ENCODE assay signal across 8 cellular contexts in the genomic region with DNA sequence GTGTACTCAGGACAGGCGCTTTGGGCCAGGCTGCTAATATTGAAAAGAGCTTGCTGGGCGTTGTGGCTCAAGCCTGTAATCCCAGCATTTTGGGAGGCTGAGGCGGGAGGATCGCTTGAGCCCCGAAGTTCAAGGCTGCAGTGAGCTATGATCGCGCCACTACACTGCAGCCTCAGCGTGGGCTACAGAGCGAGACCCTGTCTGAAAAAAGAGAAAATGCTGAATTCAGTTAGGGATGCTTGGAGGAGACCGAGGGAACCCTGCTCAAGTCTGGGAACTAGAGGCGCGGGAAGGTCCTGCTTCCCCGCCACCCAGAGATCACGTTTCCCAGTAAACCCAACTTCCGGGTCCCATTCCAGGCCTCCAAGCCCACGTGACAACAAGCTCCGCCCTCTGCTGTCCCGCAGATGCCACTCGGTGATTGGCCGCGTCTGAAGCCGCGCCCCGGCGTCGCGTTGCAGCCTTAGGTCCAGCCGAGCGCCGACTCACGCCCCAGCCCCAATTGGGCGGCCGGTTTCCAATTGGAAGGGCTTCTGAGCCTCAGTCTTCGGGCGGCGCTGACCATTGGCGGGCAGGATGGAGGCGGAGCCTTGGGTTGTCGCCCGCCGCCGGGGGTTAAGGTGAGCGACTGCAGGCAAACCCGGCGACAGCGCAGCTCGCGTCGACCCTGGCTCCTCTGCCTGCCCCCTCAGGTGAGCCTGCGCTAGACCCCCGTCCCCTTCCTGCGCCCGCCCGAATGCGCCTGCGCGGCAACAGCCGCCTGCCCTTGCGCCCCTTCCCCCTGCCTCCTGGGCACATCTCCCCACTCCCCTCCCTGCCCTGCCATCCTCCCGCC. TPM values are rescaled to one million over a fixed set of nuclear protein-coding genes. Genes with fewer than 3 reads are reported as not detected.
DNase-seq lines count a peak whose midpoint lies in the region; ATAC-seq and TF ChIP-seq lines count a peak whose summit lies in the region.

A gene with protein sequence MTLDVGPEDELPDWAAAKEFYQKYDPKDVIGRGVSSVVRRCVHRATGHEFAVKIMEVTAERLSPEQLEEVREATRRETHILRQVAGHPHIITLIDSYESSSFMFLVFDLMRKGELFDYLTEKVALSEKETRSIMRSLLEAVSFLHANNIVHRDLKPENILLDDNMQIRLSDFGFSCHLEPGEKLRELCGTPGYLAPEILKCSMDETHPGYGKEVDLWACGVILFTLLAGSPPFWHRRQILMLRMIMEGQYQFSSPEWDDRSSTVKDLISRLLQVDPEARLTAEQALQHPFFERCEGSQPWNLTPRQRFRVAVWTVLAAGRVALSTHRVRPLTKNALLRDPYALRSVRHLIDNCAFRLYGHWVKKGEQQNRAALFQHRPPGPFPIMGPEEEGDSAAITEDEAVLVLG (plus strand): TSS at position 627 of the 835 bp plus-strand sequence. CDS start 396 bp downstream, outside the sequence.

- in situ Hi-C loops in GM18951 (cut with MboI; ENCODE audit: low sequenced_read_pairs, unreplicated experiment): no loop called here

- H2AFZ ChIP-seq in smooth muscle cell (ENCODE audit: low read depth): no peak within 1 kb of the TSS

- WGBS in smooth muscle cell (ENCODE audit: low lambda C conversion rate): 12% methylated on average over 33 of the region's 60 CpGs

- H3K4me2 ChIP-seq in smooth muscle cell: peak within 1 kb of the TSS; percentile 96

- H3K4me3 Mint-ChIP-seq in activated B cell treated with CpG ODN at 0.5 μM for 24 hours: peak within 1 kb of the TSS; percentile 91

- peaks cover 24% of the 10 kb centered on the region for H3K4me1 Mint-ChIP-seq in activated B cell treated with CpG ODN at 0.5 μM for 24 hours

- no peak for TF ChIP-seq CTCF in activated B cell treated with CpG ODN at 0.5 μM for 24 hours (IDR thresholded peaks at IDR 0.05)
- no peak for TF ChIP-seq CTCF in smooth muscle cell (IDR thresholded peaks at IDR 0.05; ENCODE audit: borderline replicate concordance, insufficient read depth, poor library complexity, severe bottlenecking)

- H3K9me3 ChIP-seq in smooth muscle cell (replicated peaks; ENCODE audit: low read depth): no peaks in the 10 kb centered on the region

- H3K27ac ChIP-seq in caudate nucleus (ENCODE audit: low read depth, low read length): peak within 1 kb of the TSS; percentile 65
- H3K27ac ChIP-seq in smooth muscle cell (ENCODE audit: low read depth): peak within 1 kb of the TSS; percentile 74

- peak; percentile 95 for ATAC-seq in HG03196 (IDR thresholded peaks at IDR 0.05; ENCODE audit: unreplicated experiment)
- peak; percentile 98 for ATAC-seq in activated B cell treated with CpG ODN at 0.5 μM for 24 hours (ENCODE audit: low read depth)

- peak; percentile 99 for DNase-seq in AG08395 (ENCODE audit: low spot score)
- peak; percentile 100 for DNase-seq in NCI-H345 (lab: John Stamatoyannopoulos, UW)
- DNase-seq in activated B cell treated with CpG ODN at 0.5 μM for 24 hours: peak; percentile 90
- peak; percentile 67 to 99 (median 98) for DNase-seq in caudate nucleus (lab: John Stamatoyannopoulos, UW)
- DNase-seq in iPS-NIHi7 (ENCODE audit: extremely low spot score): peak; percentile 99
- peak; percentile 88 for DNase-seq in smooth muscle cell (lab: John Stamatoyannopoulos, UW; ENCODE audit: unreplicated experiment)

- peak within 1 kb of the TSS; percentile 87 for H3K27ac Mint-ChIP-seq in activated B cell treated with CpG ODN at 0.5 μM for 24 hours

- H3F3A ChIP-seq in smooth muscle cell (ENCODE audit: low read depth): peaks cover 9% of the 10 kb centered on the region

- H3K36me3 Mint-ChIP-seq in activated B cell treated with CpG ODN at 0.5 μM for 24 hours (ENCODE audit: low read depth): peaks cover 46% of the 10 kb centered on the region

- H3K27me3 ChIP-seq in smooth muscle cell (ENCODE audit: low read depth): no peaks in the 10 kb centered on the region

- intact Hi-C loops in activated B cell treated with CpG ODN at 0.5 μM for 24 hours (cut with micrococcal nuclease): loop anchor here (1.0 to 5.0 kb wide), 6 partner anchors 14 to 174 kb away; a partner anchor contains a TSS

- H3K4me3 ChIP-seq in smooth muscle cell: peak within 1 kb of the TSS; percentile 85

- peaks cover 3% of the 10 kb centered on the region for H3K4me1 ChIP-seq in smooth muscle cell (ENCODE audit: low read depth)

- no peaks in the 10 kb centered on the region for H3K9me3 Mint-ChIP-seq in activated B cell treated with CpG ODN at 0.5 μM for 24 hours

- H4K20me1 ChIP-seq in smooth muscle cell (ENCODE audit: low read depth): peaks cover 3% of the 10 kb centered on the region

- peak; percentile 87 for TF ChIP-seq POLR2A in GM18951 (IDR thresholded peaks at IDR 0.05; ENCODE audit: extremely low read depth, insufficient read depth, insufficient read length)

- no peaks in the 10 kb centered on the region for H3K27me3 Mint-ChIP-seq in activated B cell treated with CpG ODN at 0.5 μM for 24 hours

- H3K79me2 ChIP-seq in smooth muscle cell (ENCODE audit: low read depth): peaks cover 18% of the 10 kb centered on the region

- CTCF ChIA-PET in activated B cell treated with CpG ODN at 0.5 μM for 24 hours (lab: Charles Lee): interaction anchor here (1.5 kb wide), 1 partner anchor 67 kb away, joined by 7 read pairs; no protein-coding TSS in a partner anchor

- H3K36me3 ChIP-seq in smooth muscle cell (ENCODE audit: low read depth): peaks cover 8% of the 10 kb centered on the region

- peak within 1 kb of the TSS; percentile 77 for H3K9ac ChIP-seq in smooth muscle cell (ENCODE audit: low read depth)

- POLR2A ChIA-PET in activated B cell treated with CpG ODN at 0.5 μM for 24 hours (lab: Charles Lee): interaction anchor here (0.5 to 2.4 kb wide), 42 partner anchors 12 to 958 kb away, joined by 3 to 19 read pairs (median 4); a partner anchor contains a TSS

RNA-seq across cellular contexts. Expression of the gene that starts here (rescaled TPM):
- 45.3 and 51.4 TPM in 2 replicates for total RNA-seq in activated B cell treated with CpG ODN at 0.5 μM for 24 hours
- 24.9 and 35.9 TPM in 2 replicates for total RNA-seq in smooth muscle cell
- 39.1 and 40.1 TPM in 2 replicates for polyA plus RNA-seq in smooth muscle cell

Comparison
In these comparisons a context has a peak if more than half of its experiments do, and no peak if none do; other contexts are left out.
1. Peak in every context shown above with its lines: DNase-seq, ATAC-seq, H3K4me3 ChIP-seq and H3K27ac ChIP-seq.